Comparison of ENCODE assay signal across 1 cellular context in genomic region chr2:174773191-174773590, GRCh38.
TF ChIP-seq lines count a peak whose summit lies in the region.

No MANE protein-coding gene starts in this region.

TF ChIP-seq in GM23338, 12 proteins besides CTCF, POLR2A, EP300 and RAD21 (continued from another document):
- no peak for TF ChIP-seq ZNF462 (CRISPR knock-in tag; IDR thresholded peaks at IDR 0.05)
- TF ChIP-seq ETS1 (IDR thresholded peaks at IDR 0.05): no peak
- no peak for TF ChIP-seq EZH2phosphoT487 (IDR thresholded peaks at IDR 0.05; ENCODE audit: unreplicated experiment)
- TF ChIP-seq STAT1 (IDR thresholded peaks at IDR 0.05; ENCODE audit: unreplicated experiment): no peak
- TF ChIP-seq REST (IDR thresholded peaks at IDR 0.05; ENCODE audit: unreplicated experiment): no peak
- no peak for TF ChIP-seq JUNB (IDR thresholded peaks at IDR 0.05; ENCODE audit: unreplicated experiment)
